In the genomic region with DNA sequence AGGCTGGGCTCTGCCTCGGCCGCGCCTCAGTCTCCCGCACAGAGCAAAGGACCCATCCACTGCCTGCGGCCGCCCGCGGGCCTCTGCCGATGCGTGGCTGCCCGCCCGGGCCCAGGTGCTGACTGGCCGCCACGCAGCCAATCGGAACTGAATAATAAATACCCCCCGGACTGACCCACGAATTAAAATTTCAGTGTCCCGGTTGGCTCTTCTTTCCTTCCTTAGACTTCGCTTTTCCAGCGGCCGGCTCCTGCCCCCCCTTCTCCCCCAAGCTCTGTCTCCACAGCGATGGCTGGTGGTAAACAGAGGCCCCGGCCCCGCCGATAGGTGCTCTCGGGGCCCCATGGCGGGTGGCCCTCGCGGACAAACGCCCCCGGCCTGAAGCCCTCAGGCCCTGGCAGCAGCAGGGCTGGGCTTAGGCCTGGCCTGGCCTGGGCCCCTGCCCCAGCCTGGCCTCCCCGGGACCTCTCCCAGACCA, we compare ENCODE assay signal across 8 cellular contexts. TPM values are rescaled to one million over a fixed set of nuclear protein-coding genes. Genes with fewer than 3 reads are reported as not detected.
DNase-seq lines count a peak whose midpoint lies in the region; ATAC-seq and TF ChIP-seq lines count a peak whose summit lies in the region.

No MANE protein-coding gene starts in this region.

- no peak for DNase-seq in Karpas-422
- peak; percentile 52 for DNase-seq in choroid plexus epithelial cell (ENCODE audit: low read depth)
- no peak for DNase-seq in NCI-H1436 (lab: John Stamatoyannopoulos, UW)
- DNase-seq in dedifferentiated amniotic fluid mesenchymal stem cell (ENCODE audit: extremely low spot score): no peak

- H3K4me2 ChIP-seq in BLaER1 (peak overlapping the region; percentile 100), Karpas-422 (ENCODE audit: low read depth, low read length, poor library complexity, severe bottlenecking) (peak overlapping the region; percentile 98)

- H3K9ac ChIP-seq in BLaER1 (peak overlapping the region; percentile 92), Karpas-422 (ENCODE audit: low read length) (peak overlapping the region; percentile 99), mucosa of rectum (ENCODE audit: low read depth in 1 of 2, low read length in 2 of 2) (peak overlapping the region; percentile 80 to 96)

- H3K4me1 ChIP-seq in BLaER1 (peaks cover 58% of the 10 kb centered on the region), Karpas-422 (ENCODE audit: low read length) (peaks cover 58% of the 10 kb centered on the region), mucosa of rectum (ENCODE audit: control insufficient read depth in 2 of 2, insufficient read depth in 2 of 2, low read length in 2 of 2) (peaks cover 54% of the 10 kb centered on the region in 2 donors)

- no peak overlapping the region for H2AFZ ChIP-seq in Karpas-422 (ENCODE audit: low read length)

- peaks cover 60% of the 10 kb centered on the region for H3K79me2 ChIP-seq in Karpas-422 (ENCODE audit: low read length)

- H3K27me3 ChIP-seq in BLaER1: no peaks in the 10 kb centered on the region
- no peaks in the 10 kb centered on the region for H3K27me3 ChIP-seq in Karpas-422 (ENCODE audit: low read length)
- H3K27me3 ChIP-seq in mucosa of rectum (ENCODE audit: control insufficient read depth in 2 of 2, insufficient read depth in 2 of 2, low read length in 2 of 2): no peaks in the 10 kb centered on the region

- ATAC-seq in HG03520 (IDR thresholded peaks at IDR 0.05; ENCODE audit: unreplicated experiment): no peak
- no peak for ATAC-seq in GM21423 (IDR thresholded peaks at IDR 0.05; ENCODE audit: unreplicated experiment)

- no peak for TF ChIP-seq CTCF in choroid plexus epithelial cell (conservative IDR thresholded peaks at IDR 0.05; ENCODE audit: low read depth, low read length)

- H3K36me3 ChIP-seq in BLaER1 (peaks cover 45% of the 10 kb centered on the region), Karpas-422 (ENCODE audit: insufficient read depth, low read length) (no peaks in the 10 kb centered on the region), mucosa of rectum (ENCODE audit: control insufficient read depth in 2 of 2, insufficient read depth in 2 of 2, low read length in 2 of 2) (peaks cover 0 to 3% of the 10 kb centered on the region in 2 donors)

- no peaks in the 10 kb centered on the region for H3K9me3 ChIP-seq in BLaER1
- no peaks in the 10 kb centered on the region for H3K9me3 ChIP-seq in Karpas-422 (ENCODE audit: low read length)
- H3K9me3 ChIP-seq in mucosa of rectum (ENCODE audit: control insufficient read depth in 2 of 2, low read length in 2 of 2): no peaks in the 10 kb centered on the region

- H3K27ac ChIP-seq in BLaER1 (peak overlapping the region; percentile 94), Karpas-422 (ENCODE audit: low read length) (peak overlapping the region; percentile 79), mucosa of rectum (ENCODE audit: low read depth in 2 of 2, low read length in 2 of 2) (peak overlapping the region; percentile 98 to 100)

- H3K4me3 ChIP-seq in BLaER1: peak overlapping the region; percentile 84
- peak overlapping the region; percentile 97 for H3K4me3 ChIP-seq in Karpas-422 (ENCODE audit: low read length)
- peak overlapping the region; percentile 76 for H3K4me3 ChIP-seq in choroid plexus epithelial cell (ENCODE audit: low read depth, low read length)
- H3K4me3 ChIP-seq in mucosa of rectum (ENCODE audit: low read length in 2 of 2): peak overlapping the region; percentile 79 to 82

- H4K20me1 ChIP-seq in BLaER1 (peaks cover 61% of the 10 kb centered on the region), Karpas-422 (ENCODE audit: insufficient read depth, low read depth, low read length) (peaks cover 59% of the 10 kb centered on the region)

- H3K9me2 ChIP-seq in Karpas-422 (replicated peaks; ENCODE audit: insufficient read depth, low read length): no peaks in the 10 kb centered on the region

RNA-seq across cellular contexts. Expression of a gene that starts 2.6 kb away (rescaled TPM):
- total RNA-seq in Karpas-422 (2014; rRNA removed; shearing (Covaris generic); ENCODE audit: low replicate concordance): 7.2 and 29.3 TPM in 2 replicates

RNA-seq across cellular contexts. Expression of a gene that starts 56.6 kb away (rescaled TPM):
- 17.3 and 55.1 TPM in 2 replicates for total RNA-seq in Karpas-422 (2014; rRNA removed; shearing (Covaris generic); ENCODE audit: low replicate concordance)

RNA-seq across cellular contexts. Expression of a gene that starts 59.8 kb away (rescaled TPM):
- 106 and 270 TPM in 2 replicates for total RNA-seq in Karpas-422 (2014; rRNA removed; shearing (Covaris generic); ENCODE audit: low replicate concordance)
